ENCODE assay signal across 21 cellular contexts in genomic region chr9:118751848-118752223, GRCh38.
"Had no signal": no experiment of that assay in that cellular context is flagged by ENCODE, and none has a peak within 500 bp of the region (broad histone marks: within the 10 kb centered on the region; RNA-seq: fewer than 3 reads in every experiment).

No MANE protein-coding gene starts in this region.

- DNase-seq: KBM-7, MV-4-11, NCI-H1048, NCI-H1105, NCI-H1417, NCI-H146, NCI-H1694 treated with DMSO at 0.1 percent for 48 hours, NCI-H1930, NCI-H2081, NCI-H2107, NCI-H2227 treated with DMSO at 0.1 percent for 48 hours, NCI-H524, NCI-H526 treated with DMSO at 0.1 percent for 48 hours, NCI-H748 treated with DMSO at 0.1 percent for 48 hours, PC-3, SHP77 had no signal

- H3K27ac ChIP-seq: HL-60, RWPE1 had no signal

- FAIRE-seq: HTR-8/SVneo had no signal

- ATAC-seq: Panc1, PC-3, SK-N-SH treated with all-trans-retinoic acid at 6 μM for 48 hours had no signal
